Comparison of ENCODE assay signal across 32 cellular contexts in the genomic region with DNA sequence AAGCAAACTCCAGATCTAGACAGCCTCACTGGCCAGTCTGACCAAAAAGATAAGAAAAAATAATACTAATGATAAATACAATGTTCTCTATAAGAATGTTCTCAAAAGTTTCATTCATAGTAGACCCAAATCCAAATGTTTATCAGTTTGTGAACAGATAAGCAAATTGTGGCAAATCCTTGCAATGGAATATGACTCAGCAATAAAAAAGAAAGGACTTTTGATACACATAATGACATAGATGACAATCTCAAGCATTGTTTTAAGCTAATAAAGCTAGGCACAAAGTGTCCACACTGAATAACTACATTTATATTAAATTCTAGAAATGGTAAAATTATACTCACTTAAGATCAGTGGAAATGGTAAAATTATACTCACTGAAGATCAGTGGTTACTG.
"Had no signal": no experiment of that assay in that cellular context is flagged by ENCODE, and none has a peak within 500 bp of the region (broad histone marks: within the 10 kb centered on the region; RNA-seq: fewer than 3 reads in every experiment).

No MANE protein-coding gene starts in this region.

- H3K4me3 ChIP-seq: adrenal gland, body of pancreas, breast epithelium had no signal

- H3K36me3 ChIP-seq: adrenal gland, brain microvascular endothelial cell, breast epithelium had no signal

- ATAC-seq: activated CD8-positive, alpha-beta T cell treated with anti-CD3 and anti-CD28 coated beads for 36 hours; activated naive CD4-positive, alpha-beta T cell treated with anti-CD3 and anti-CD28 coated beads, Interleukin-2, amount 50 U/mL, for 72 hours; activated T-cell treated with anti-CD3 and anti-CD28 coated beads, Interleukin-2, amount 50 U/mL, for 4 hours; activated T-cell treated with anti-CD3 and anti-CD28 coated beads, Interleukin-2, amount 50 U/mL, for 72 hours; activated T-helper 17 cell treated with anti-CD3 and anti-CD28 coated beads, Interleukin-2, amount 50 U/mL, for 72 hours; body of pancreas had no signal

- FAIRE-seq: astrocyte had no signal

- H3K4me1 ChIP-seq: adrenal gland, body of pancreas, breast epithelium had no signal

- H3K27ac ChIP-seq: adrenal gland, body of pancreas, brain microvascular endothelial cell, breast epithelium, VCaP had no signal

- H3K9me3 ChIP-seq: adrenal gland, body of pancreas, breast epithelium had no signal

- DNase-seq: activated B cell treated with CpG ODN at 0.5 μM for 24 hours; activated CD4-positive, alpha-beta memory T cell treated with anti-CD3 and anti-CD28 coated beads for 36 hours; activated CD4-positive, alpha-beta T cell treated with anti-CD3 and anti-CD28 coated beads for 4 hours; activated CD4-positive, alpha-beta T cell treated with anti-CD3 and anti-CD28 coated beads, Interleukin-2, amount 10 ng/mL, durations not matched to agents 24 days and 14 days; activated CD4-positive, alpha-beta T cell treated with anti-CD3 and anti-CD28 coated beads, Interleukin-2, amount 50 U/mL, for 1 hour; activated CD4-positive, alpha-beta T cell treated with anti-CD3 and anti-CD28 coated beads, Interleukin-2, amount 50 U/mL, for 4 hours; activated CD4-positive, CD25-positive, alpha-beta regulatory T cell treated with anti-CD3 and anti-CD28 coated beads, Interleukin-2, amount 50 U/mL, for 72 hours; activated CD8-positive, alpha-beta memory T cell treated with anti-CD3 and anti-CD28 coated beads, Interleukin-2, amount 50 U/mL, for 4 hours; activated CD8-positive, alpha-beta T cell treated with anti-CD3 and anti-CD28 coated beads for 36 hours; activated effector memory CD4-positive, alpha-beta T cell treated with anti-CD3 and anti-CD28 coated beads, Interleukin-2, amount 50 U/mL, for 16 hours; activated gamma-delta T cell treated with Interleukin-2 at 50 U/mL for 16 hours; activated naive CD4-positive, alpha-beta T cell; activated naive CD4-positive, alpha-beta T cell treated with anti-CD3 and anti-CD28 coated beads for 36 hours; activated naive CD4-positive, alpha-beta T cell treated with anti-CD3 and anti-CD28 coated beads, Interleukin-2, amount 50 U/mL, for 16 hours; activated naive CD8-positive, alpha-beta T cell treated with anti-CD3 and anti-CD28 coated beads for 36 hours; activated T-cell treated with anti-CD3 and anti-CD28 coated beads for 4 hours; activated T-cell treated with anti-CD3 and anti-CD28 coated beads, Interleukin-2, amount 50 U/mL, for 1 hour; activated T-cell treated with anti-CD3 and anti-CD28 coated beads, Interleukin-2, amount 50 U/mL, for 4 hours; activated T-cell treated with anti-CD3 and anti-CD28 coated beads, Interleukin-2, amount 50 U/mL, for 72 hours; adrenal gland; amniotic stem cell; aorta; body of pancreas; brain microvascular endothelial cell; central memory CD4-positive, alpha-beta T cell; T-helper 2 cell; T-helper 9 cell had no signal

- H3K27me3 ChIP-seq: adrenal gland, body of pancreas, brain microvascular endothelial cell, breast epithelium had no signal
